Comparison of ENCODE assay signal across 20 cellular contexts in genomic region chr15:26069204-26069603, GRCh38.
"Had no signal": no experiment of that assay in that cellular context is flagged by ENCODE, and none has a peak within 500 bp of the region (broad histone marks: within the 10 kb centered on the region; RNA-seq: fewer than 3 reads in every experiment).

No MANE protein-coding gene starts in this region.

- FAIRE-seq: keratinocyte, small intestine had no signal

- H3K36me3 ChIP-seq: ovary, right lobe of liver had no signal

- H3K27ac ChIP-seq: ovary, right lobe of liver, testis had no signal

- H3K27me3 ChIP-seq: ovary, right lobe of liver, testis had no signal

- H3K4me1 ChIP-seq: right lobe of liver, testis had no signal

- H3K4me3 ChIP-seq: lung, ovary, right lobe of liver, testis had no signal

- DNase-seq: activated B cell treated with CpG ODN at 0.5 μM for 24 hours; activated CD4-positive, alpha-beta memory T cell treated with anti-CD3 and anti-CD28 coated beads, Interleukin-2, amount 10 ng/mL, durations not matched to agents 7 days and 5 days; activated CD4-positive, alpha-beta T cell treated with anti-CD3 and anti-CD28 coated beads for 4 hours; activated naive CD4-positive, alpha-beta T cell treated with anti-CD3 and anti-CD28 coated beads for 36 hours; activated T-cell treated with anti-CD3 and anti-CD28 coated beads, Interleukin-2, amount 50 U/mL, for 1 hour; anterior cingulate cortex; cerebellar nuclear complex; erythroblast; foreskin melanocyte; head of caudate nucleus; ovary; right lobe of liver; small intestine; stimulated activated CD4-positive, alpha-beta T cell treated with anti-CD3 and anti-CD28 coated beads, Interleukin-15, amount 100 ng/mL, for 24 hours; stimulated activated CD4-positive, alpha-beta T cell treated with anti-CD3 and anti-CD28 coated beads, Interleukin-2, amount 100 ng/mL, for 48 hours; stimulated activated naive CD8-positive, alpha-beta T cell treated with anti-CD3 and anti-CD28 coated beads, Interleukin-15, amount 100 ng/mL, for 72 hours; T-cell; testis had no signal

- H3K9me3 ChIP-seq: ovary, right lobe of liver, testis had no signal
